In genomic region chr19:10086032-10086903, GRCh38 we compare ENCODE assay signal across 8 cellular contexts. TPM values are rescaled to one million over a fixed set of nuclear protein-coding genes. Genes with fewer than 3 reads are reported as not detected.
A peak's percentile ranks its signal among the peaks of the same experiment; 100 is the strongest.
DNase-seq lines count a peak whose midpoint lies in the region; ATAC-seq, FAIRE-seq and TF ChIP-seq lines count a peak whose summit lies in the region.

TSS of gene SHFL (plus strand) at chr19:10086317. CDS start at chr19:10086428, 111 bp downstream.

- peak within 1 kb of the TSS; percentile 75 for H3K4me3 Mint-ChIP-seq in Calu3 (ENCODE audit: low read depth, unreplicated experiment)

- H3K4me3 ChIP-seq in KMS-11 (IDR thresholded peaks at IDR 0.05; ENCODE audit: insufficient read depth, low read depth, low read length) = no peak within 1 kb of the TSS
- peak within 1 kb of the TSS; percentile 79 for H3K4me3 ChIP-seq in WI38 (ENCODE audit: low read depth, low read length)
- peak within 1 kb of the TSS; percentile 84 for H3K4me3 ChIP-seq in bronchial epithelial cell (ENCODE audit: low read depth, low read length)

- no peak for TF ChIP-seq CTCF in Calu3 (IDR thresholded peaks at IDR 0.05; ENCODE audit: unreplicated experiment)
- TF ChIP-seq CTCF in KMS-11 (conservative IDR thresholded peaks at IDR 0.05; ENCODE audit: low read depth, low read length) = no peak
- TF ChIP-seq CTCF in WI38 (IDR thresholded peaks at IDR 0.05; ENCODE audit: low read depth, low read length) = no peak
- TF ChIP-seq CTCF in bronchial epithelial cell (IDR thresholded peaks at IDR 0.05; ENCODE audit: insufficient read depth, low read length, severe bottlenecking) = no peak

- intact Hi-C loops in Calu3 (cut with micrococcal nuclease; ENCODE audit: unreplicated experiment) = no loop called here

- H3K27me3 Mint-ChIP-seq in Calu3 (ENCODE audit: unreplicated experiment) = no peaks in the 10 kb centered on the region

- H3K27ac Mint-ChIP-seq in Calu3 (ENCODE audit: unreplicated experiment) = peak within 1 kb of the TSS; percentile 77

- peak within 1 kb of the TSS; percentile 89 for H3K4me2 ChIP-seq in KMS-11

- peak; percentile 61 for ATAC-seq in GM21526 (IDR thresholded peaks at IDR 0.05; ENCODE audit: low FRiP score, unreplicated experiment)

- no peak within 1 kb of the TSS for H3K27ac ChIP-seq in KMS-11

- peaks cover 16% of the 10 kb centered on the region for H3K27me3 ChIP-seq in KMS-11 (ENCODE audit: insufficient read depth, low read depth)
- no peaks in the 10 kb centered on the region for H3K27me3 ChIP-seq in bronchial epithelial cell (ENCODE audit: control insufficient read depth, insufficient read depth, low read length)

- no TSS peak for BruUV-seq in Calu3 (replicated peaks; lab: Mats Ljungman, UMichigan)

- peak within 1 kb of the TSS; percentile 39; the same call in 1 of the 2 replicates for H3K9ac ChIP-seq in KMS-11

- peaks cover 23% of the 10 kb centered on the region for H3K36me3 Mint-ChIP-seq in Calu3 (ENCODE audit: insufficient read depth, unreplicated experiment)

- no peaks in the 10 kb centered on the region for H3K9me3 Mint-ChIP-seq in Calu3 (ENCODE audit: low read depth, unreplicated experiment)

- no peaks in the 10 kb centered on the region for H3K79me2 ChIP-seq in KMS-11 (ENCODE audit: insufficient read depth, low read depth)

- DNase-seq in Calu3 (peak; percentile 73), bronchial epithelial cell (ENCODE audit: low read depth) (peak; percentile 33), inferior parietal cortex (ENCODE audit: extremely low spot score) (peak; percentile 55), smooth muscle cell of the brain vasculature (ENCODE audit: low read depth, low spot score) (peak; percentile 40), NCI-H446 treated with DMSO at 0.1 percent for 48 hours (lab: John Stamatoyannopoulos, UW) (no peak)

- H3K4me1 Mint-ChIP-seq in Calu3 (ENCODE audit: low read depth, unreplicated experiment) = no peaks in the 10 kb centered on the region

- CTCF ChIA-PET in Calu3 (lab: Charles Lee) = no interaction called here

- H3K4me1 ChIP-seq in KMS-11 (ENCODE audit: low read depth, poor library complexity, severe bottlenecking) = no peaks in the 10 kb centered on the region

- no peak for FAIRE-seq in bronchial epithelial cell (lab: Jason Lieb, UNC)

- no peaks in the 10 kb centered on the region for H4K20me1 ChIP-seq in KMS-11 (ENCODE audit: insufficient read depth)

- no peaks in the 10 kb centered on the region for H3K36me3 ChIP-seq in KMS-11 (ENCODE audit: insufficient read depth)
- H3K36me3 ChIP-seq in bronchial epithelial cell (ENCODE audit: control insufficient read depth, insufficient read depth, low read length) = peaks cover 3% of the 10 kb centered on the region

- H2AFZ ChIP-seq in KMS-11 (ENCODE audit: low read depth) = peak within 1 kb of the TSS; percentile 87

RNA-seq across cellular contexts. Expression of gene SHFL, which starts in this region (rescaled TPM):
- total RNA-seq in Calu3 (2022) = 37.3 and 61.5 TPM in 2 replicates
- 5.0 and 5.5 TPM in 2 replicates for total RNA-seq in bronchial epithelial cell
